16 cellular contexts compared by ENCODE assay signal in genomic region chr4:106851686-106852085, GRCh38.
"Had no signal": no experiment of that assay in that cellular context is flagged by ENCODE, and none has a peak within 500 bp of the region (broad histone marks: within the 10 kb centered on the region; RNA-seq: fewer than 3 reads in every experiment).

No MANE protein-coding gene starts in this region.

- H3K27ac Mint-ChIP-seq: natural killer cell, type B pancreatic cell had no signal

- H3K27ac ChIP-seq: colonic mucosa, gastrocnemius medialis, right atrium auricular region, sigmoid colon had no signal

- ATAC-seq: gastrocnemius medialis, left lobe of liver, mucosa of descending colon, natural killer cell had no signal

- H3K27me3 ChIP-seq: colonic mucosa, gastrocnemius medialis, right atrium auricular region, sigmoid colon had no signal

- H3K36me3 Mint-ChIP-seq: natural killer cell, type B pancreatic cell had no signal

- H3K4me1 Mint-ChIP-seq: natural killer cell, neural crest cell had no signal

- H3K27me3 Mint-ChIP-seq: type B pancreatic cell had no signal

- DNase-seq: colonic mucosa; dermis blood vessel endothelial cell; erythroblast; gastrocnemius medialis; islet precursor cell; mammary epithelial cell; mucosa of descending colon; natural killer cell; sigmoid colon; small intestine; stimulated activated CD4-positive, alpha-beta T cell treated with anti-CD3 and anti-CD28 coated beads, Interleukin-2, amount 100 ng/mL, for 48 hours; stimulated activated naive CD4-positive, alpha-beta T cell treated with Interleukin-2 at 50 U/mL for 16 hours had no signal

- H3K9me3 ChIP-seq: colonic mucosa, gastrocnemius medialis, mucosa of descending colon, right atrium auricular region, sigmoid colon had no signal

- H3K4me3 Mint-ChIP-seq: natural killer cell, neural crest cell, type B pancreatic cell had no signal

- H3K36me3 ChIP-seq: colonic mucosa, gastrocnemius medialis, right atrium auricular region, sigmoid colon had no signal

- H3K4me3 ChIP-seq: colonic mucosa, gastrocnemius medialis, mucosa of descending colon, right atrium auricular region, sigmoid colon had no signal

- H3K4me1 ChIP-seq: colonic mucosa, gastrocnemius medialis, right atrium auricular region, sigmoid colon had no signal

- H3K9me3 Mint-ChIP-seq: neural crest cell, type B pancreatic cell had no signal
